Comparison of ENCODE assay signal across 2 cellular contexts in genomic region chr2:196404276-196404675, GRCh38.
TF ChIP-seq lines count a peak whose summit lies in the region.

No MANE protein-coding gene starts in this region.

TF ChIP-seq in K562, 482 proteins besides CTCF, POLR2A, EP300 and RAD21 (continued from another document):
- TF ChIP-seq, protein P1, sequence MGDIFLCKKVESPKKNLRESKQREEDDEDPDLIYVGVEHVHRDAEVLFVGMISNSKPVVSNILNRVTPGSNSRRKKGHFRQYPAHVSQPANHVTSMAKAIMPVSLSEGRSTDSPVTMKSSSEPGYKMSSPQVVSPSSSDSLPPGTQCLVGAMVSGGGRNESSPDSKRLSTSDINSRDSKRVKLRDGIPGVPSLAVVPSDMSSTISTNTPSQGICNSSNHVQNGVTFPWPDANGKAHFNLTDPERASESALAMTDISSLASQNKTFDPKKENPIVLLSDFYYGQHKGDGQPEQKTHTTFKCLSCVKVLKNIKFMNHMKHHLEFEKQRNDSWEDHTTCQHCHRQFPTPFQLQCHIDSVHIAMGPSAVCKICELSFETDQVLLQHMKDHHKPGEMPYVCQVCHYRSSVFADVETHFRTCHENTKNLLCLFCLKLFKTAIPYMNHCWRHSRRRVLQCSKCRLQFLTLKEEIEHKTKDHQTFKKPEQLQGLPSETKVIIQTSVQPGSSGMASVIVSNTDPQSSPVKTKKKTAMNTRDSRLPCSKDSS (IDR thresholded peaks at IDR 0.05; ENCODE audit: low read depth, partially characterized antibody) = no peak
- TF ChIP-seq SAP30 (IDR thresholded peaks at IDR 0.05; ENCODE audit: borderline replicate concordance, insufficient read depth, low read depth, low read length, poor library complexity, severe bottlenecking) (no peak), ARID1B (IDR thresholded peaks at IDR 0.05) (no peak)
- TF ChIP-seq, protein P2, sequence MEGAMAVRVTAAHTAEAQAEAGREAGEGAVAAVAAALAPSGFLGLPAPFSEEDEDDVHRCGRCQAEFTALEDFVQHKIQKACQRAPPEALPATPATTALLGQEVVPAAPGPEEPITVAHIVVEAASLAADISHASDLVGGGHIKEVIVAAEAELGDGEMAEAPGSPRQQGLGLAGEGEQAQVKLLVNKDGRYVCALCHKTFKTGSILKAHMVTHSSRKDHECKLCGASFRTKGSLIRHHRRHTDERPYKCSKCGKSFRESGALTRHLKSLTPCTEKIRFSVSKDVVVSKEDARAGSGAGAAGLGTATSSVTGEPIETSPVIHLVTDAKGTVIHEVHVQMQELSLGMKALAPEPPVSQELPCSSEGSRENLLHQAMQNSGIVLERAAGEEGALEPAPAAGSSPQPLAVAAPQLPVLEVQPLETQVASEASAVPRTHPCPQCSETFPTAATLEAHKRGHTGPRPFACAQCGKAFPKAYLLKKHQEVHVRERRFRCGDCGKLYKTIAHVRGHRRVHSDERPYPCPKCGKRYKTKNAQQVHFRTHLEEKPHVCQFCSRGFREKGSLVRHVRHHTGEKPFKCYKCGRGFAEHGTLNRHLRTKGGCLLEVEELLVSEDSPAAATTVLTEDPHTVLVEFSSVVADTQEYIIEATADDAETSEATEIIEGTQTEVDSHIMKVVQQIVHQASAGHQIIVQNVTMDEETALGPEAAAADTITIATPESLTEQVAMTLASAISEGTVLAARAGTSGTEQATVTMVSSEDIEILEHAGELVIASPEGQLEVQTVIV (CRISPR knock-in tag; IDR thresholded peaks at IDR 0.05; ENCODE audit: borderline replicate concordance) = no peak
TF ChIP-seq in K562: peak in this region for 0.

TF ChIP-seq in WTC11, 78 proteins besides CTCF, POLR2A, EP300 and RAD21 (continued from another document):
- TF ChIP-seq SMAD3 (CRISPR knock-in tag; IDR thresholded peaks at IDR 0.05; ENCODE audit: borderline replicate concordance) = no peak
- TF ChIP-seq ERG (CRISPR knock-in tag; IDR thresholded peaks at IDR 0.05) = no peak
- no peak for TF ChIP-seq ZNF121 (CRISPR knock-in tag; IDR thresholded peaks at IDR 0.05)
- no peak for TF ChIP-seq TEAD1 (CRISPR knock-in tag; IDR thresholded peaks at IDR 0.05)
- no peak for TF ChIP-seq RORB (CRISPR knock-in tag; IDR thresholded peaks at IDR 0.05)
- no peak for TF ChIP-seq ZNF138 (CRISPR knock-in tag; conservative IDR thresholded peaks at IDR 0.05)
- TF ChIP-seq, protein P3, sequence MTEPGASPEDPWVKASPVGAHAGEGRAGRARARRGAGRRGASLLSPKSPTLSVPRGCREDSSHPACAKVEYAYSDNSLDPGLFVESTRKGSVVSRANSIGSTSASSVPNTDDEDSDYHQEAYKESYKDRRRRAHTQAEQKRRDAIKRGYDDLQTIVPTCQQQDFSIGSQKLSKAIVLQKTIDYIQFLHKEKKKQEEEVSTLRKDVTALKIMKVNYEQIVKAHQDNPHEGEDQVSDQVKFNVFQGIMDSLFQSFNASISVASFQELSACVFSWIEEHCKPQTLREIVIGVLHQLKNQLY (CRISPR knock-in tag; IDR thresholded peaks at IDR 0.05) = no peak
- TF ChIP-seq PRRX2 (CRISPR knock-in tag; IDR thresholded peaks at IDR 0.05) = no peak
- no peak for TF ChIP-seq ATF1 (CRISPR knock-in tag; IDR thresholded peaks at IDR 0.05)
- TF ChIP-seq TCF7 (CRISPR knock-in tag; IDR thresholded peaks at IDR 0.05; ENCODE audit: low read depth) = no peak
